Comparison of ENCODE assay signal across 1 cellular context in the genomic region with DNA sequence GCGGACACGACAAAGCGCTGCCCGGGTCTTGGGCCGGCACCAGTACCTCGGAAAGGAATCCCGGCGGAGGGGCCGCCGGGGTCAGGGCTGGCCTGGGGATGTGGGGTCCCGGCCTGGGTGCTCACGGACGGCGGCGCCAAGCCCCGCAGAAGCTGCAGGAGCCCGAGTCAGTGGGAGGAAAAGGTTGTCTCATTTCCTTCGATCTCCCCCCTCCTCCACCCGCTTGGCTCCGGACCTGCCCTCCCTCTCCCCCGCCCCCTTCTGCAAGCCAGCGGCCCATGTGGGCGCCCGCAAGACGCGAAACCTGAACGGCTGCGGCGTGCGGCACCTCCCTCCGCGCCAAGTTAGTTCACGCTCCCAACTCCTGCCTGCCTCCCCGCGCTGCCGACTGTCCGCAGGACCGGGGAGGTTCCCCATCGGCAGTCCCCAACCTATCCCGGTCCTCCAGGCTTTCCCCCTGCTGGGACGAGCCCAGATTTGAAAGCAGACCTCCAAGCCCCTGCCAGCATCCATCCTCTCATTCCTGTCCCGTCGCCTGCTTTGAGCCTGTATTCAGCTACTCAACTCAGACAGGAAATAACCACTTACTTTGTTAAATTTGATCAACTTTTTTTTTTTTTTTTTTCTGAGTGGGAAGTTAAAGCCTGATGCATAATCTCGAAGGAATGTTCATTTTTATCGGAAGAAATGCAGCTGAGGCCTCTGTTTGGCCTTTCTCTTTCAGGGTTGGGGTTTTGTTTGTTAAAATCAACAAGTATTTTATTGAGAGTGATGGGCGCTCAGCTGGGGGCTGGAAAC.
TF ChIP-seq lines count a peak whose summit lies in the region.

EVA1A (minus strand) TSS at position 172 of the 798 bp plus-strand sequence. CDS start 42,799 bp downstream, outside the sequence.

TF ChIP-seq in HEK293, 187 proteins besides CTCF, POLR2A, EP300 and RAD21 (continued from another document and continues in another):
- no peak for TF ChIP-seq SETDB1 (IDR thresholded peaks at IDR 0.05; ENCODE audit: insufficient read length, low read length)
- TF ChIP-seq, protein P1, sequence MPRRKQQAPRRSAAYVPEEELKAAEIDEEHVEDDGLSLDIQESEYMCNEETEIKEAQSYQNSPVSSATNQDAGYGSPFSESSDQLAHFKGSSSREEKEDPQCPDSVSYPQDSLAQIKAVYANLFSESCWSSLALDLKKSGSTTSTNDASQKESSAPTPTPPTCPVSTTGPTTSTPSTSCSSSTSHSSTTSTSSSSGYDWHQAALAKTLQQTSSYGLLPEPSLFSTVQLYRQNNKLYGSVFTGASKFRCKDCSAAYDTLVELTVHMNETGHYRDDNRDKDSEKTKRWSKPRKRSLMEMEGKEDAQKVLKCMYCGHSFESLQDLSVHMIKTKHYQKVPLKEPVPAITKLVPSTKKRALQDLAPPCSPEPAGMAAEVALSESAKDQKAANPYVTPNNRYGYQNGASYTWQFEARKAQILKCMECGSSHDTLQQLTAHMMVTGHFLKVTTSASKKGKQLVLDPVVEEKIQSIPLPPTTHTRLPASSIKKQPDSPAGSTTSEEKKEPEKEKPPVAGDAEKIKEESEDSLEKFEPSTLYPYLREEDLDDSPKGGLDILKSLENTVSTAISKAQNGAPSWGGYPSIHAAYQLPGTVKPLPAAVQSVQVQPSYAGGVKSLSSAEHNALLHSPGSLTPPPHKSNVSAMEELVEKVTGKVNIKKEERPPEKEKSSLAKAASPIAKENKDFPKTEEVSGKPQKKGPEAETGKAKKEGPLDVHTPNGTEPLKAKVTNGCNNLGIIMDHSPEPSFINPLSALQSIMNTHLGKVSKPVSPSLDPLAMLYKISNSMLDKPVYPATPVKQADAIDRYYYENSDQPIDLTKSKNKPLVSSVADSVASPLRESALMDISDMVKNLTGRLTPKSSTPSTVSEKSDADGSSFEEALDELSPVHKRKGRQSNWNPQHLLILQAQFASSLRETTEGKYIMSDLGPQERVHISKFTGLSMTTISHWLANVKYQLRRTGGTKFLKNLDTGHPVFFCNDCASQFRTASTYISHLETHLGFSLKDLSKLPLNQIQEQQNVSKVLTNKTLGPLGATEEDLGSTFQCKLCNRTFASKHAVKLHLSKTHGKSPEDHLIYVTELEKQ (tag by site-specific recombination; IDR thresholded peaks at IDR 0.05; ENCODE audit: borderline replicate concordance): no peak
- TF ChIP-seq ZBTB48 (tag by site-specific recombination; IDR thresholded peaks at IDR 0.05): no peak
- no peak for TF ChIP-seq ZNF223 (tag by site-specific recombination; IDR thresholded peaks at IDR 0.05)
- TF ChIP-seq ZBTB26 (tag by site-specific recombination; optimal IDR thresholded peaks at IDR 0.05): peak; percentile 64
- peak; percentile 40; the same call in 1 of the 2 replicates for TF ChIP-seq SCRT2 (tag by site-specific recombination; IDR thresholded peaks at IDR 0.05)
- TF ChIP-seq ZNF791 (tag by site-specific recombination; IDR thresholded peaks at IDR 0.05): no peak
- TF ChIP-seq ZNF169 (tag by site-specific recombination; IDR thresholded peaks at IDR 0.05): no peak
- no peak for TF ChIP-seq ZNF155 (tag by site-specific recombination; IDR thresholded peaks at IDR 0.05)
- no peak for TF ChIP-seq GFI1B (tag by site-specific recombination; IDR thresholded peaks at IDR 0.05)
- no peak for TF ChIP-seq ZNF747 (tag by site-specific recombination; IDR thresholded peaks at IDR 0.05)
- no peak for TF ChIP-seq ZNF830 (tag by site-specific recombination; IDR thresholded peaks at IDR 0.05; ENCODE audit: low read depth)
- TF ChIP-seq ZNF114 (tag by site-specific recombination; IDR thresholded peaks at IDR 0.05): no peak
- TF ChIP-seq GLIS1 (tag by site-specific recombination; IDR thresholded peaks at IDR 0.05): peak; percentile 63
- TF ChIP-seq SP3 (tag by site-specific recombination; IDR thresholded peaks at IDR 0.05): peak; percentile 59
- peak; percentile 68 for TF ChIP-seq ZBTB20 (tag by site-specific recombination; IDR thresholded peaks at IDR 0.05)
- TF ChIP-seq, protein P2, sequence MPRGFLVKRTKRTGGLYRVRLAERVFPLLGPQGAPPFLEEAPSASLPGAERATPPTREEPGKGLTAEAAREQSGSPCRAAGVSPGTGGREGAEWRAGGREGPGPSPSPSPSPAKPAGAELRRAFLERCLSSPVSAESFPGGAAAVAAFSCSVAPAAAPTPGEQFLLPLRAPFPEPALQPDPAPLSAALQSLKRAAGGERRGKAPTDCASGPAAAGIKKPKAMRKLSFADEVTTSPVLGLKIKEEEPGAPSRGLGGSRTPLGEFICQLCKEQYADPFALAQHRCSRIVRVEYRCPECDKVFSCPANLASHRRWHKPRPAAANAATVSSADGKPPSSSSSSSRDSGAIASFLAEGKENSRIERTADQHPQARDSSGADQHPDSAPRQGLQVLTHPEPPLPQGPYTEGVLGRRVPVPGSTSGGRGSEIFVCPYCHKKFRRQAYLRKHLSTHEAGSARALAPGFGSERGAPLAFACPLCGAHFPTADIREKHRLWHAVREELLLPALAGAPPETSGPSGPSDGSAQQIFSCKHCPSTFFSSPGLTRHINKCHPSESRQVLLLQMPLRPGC (tag by site-specific recombination; IDR thresholded peaks at IDR 0.05): no peak
- TF ChIP-seq ZSCAN16 (tag by site-specific recombination; IDR thresholded peaks at IDR 0.05): no peak
- no peak for TF ChIP-seq ZNF311 (tag by site-specific recombination; IDR thresholded peaks at IDR 0.05; ENCODE audit: borderline replicate concordance)
- TF ChIP-seq ZSCAN18 (tag by site-specific recombination; IDR thresholded peaks at IDR 0.05): no peak
- no peak for TF ChIP-seq MEIS1 (CRISPR knock-in tag; IDR thresholded peaks at IDR 0.05; ENCODE audit: borderline replicate concordance)
- TF ChIP-seq, protein P3, sequence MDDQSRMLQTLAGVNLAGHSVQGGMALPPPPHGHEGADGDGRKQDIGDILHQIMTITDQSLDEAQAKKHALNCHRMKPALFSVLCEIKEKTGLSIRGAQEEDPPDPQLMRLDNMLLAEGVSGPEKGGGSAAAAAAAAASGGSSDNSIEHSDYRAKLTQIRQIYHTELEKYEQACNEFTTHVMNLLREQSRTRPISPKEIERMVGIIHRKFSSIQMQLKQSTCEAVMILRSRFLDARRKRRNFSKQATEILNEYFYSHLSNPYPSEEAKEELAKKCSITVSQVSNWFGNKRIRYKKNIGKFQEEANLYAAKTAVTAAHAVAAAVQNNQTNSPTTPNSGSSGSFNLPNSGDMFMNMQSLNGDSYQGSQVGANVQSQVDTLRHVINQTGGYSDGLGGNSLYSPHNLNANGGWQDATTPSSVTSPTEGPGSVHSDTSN (CRISPR knock-in tag; IDR thresholded peaks at IDR 0.05): no peak; the same call in 1 of the 2 replicates
- TF ChIP-seq ZNF629 (tag by site-specific recombination; IDR thresholded peaks at IDR 0.05): no peak; the same call in 1 of the 2 replicates
- no peak; the same call in 1 of the 2 replicates for TF ChIP-seq ZNF501 (tag by site-specific recombination; IDR thresholded peaks at IDR 0.05)
- peak; percentile 36; the same call in 1 of the 2 replicates for TF ChIP-seq SP7 (tag by site-specific recombination; IDR thresholded peaks at IDR 0.05)
- TF ChIP-seq ZNF280C (tag by site-specific recombination; IDR thresholded peaks at IDR 0.05): no peak
- TF ChIP-seq ZNF37A (tag by site-specific recombination; IDR thresholded peaks at IDR 0.05): no peak
- no peak for TF ChIP-seq ZNF16 (tag by site-specific recombination; IDR thresholded peaks at IDR 0.05; ENCODE audit: low read depth)
- no peak for TF ChIP-seq ZNF518A (tag by site-specific recombination; conservative IDR thresholded peaks at IDR 0.05; ENCODE audit: low read depth)
- no peak for TF ChIP-seq ELK4 (IDR thresholded peaks at IDR 0.05; ENCODE audit: borderline replicate concordance, low read depth, low read length)
- no peak for TF ChIP-seq FEZF1 (tag by site-specific recombination; IDR thresholded peaks at IDR 0.05)
- no peak for TF ChIP-seq KLF16 (tag by site-specific recombination; IDR thresholded peaks at IDR 0.05)
- TF ChIP-seq ZFP69B (tag by site-specific recombination; IDR thresholded peaks at IDR 0.05): no peak
- TF ChIP-seq ZNF26 (tag by site-specific recombination; IDR thresholded peaks at IDR 0.05): no peak
- TF ChIP-seq MYNN (tag by site-specific recombination; IDR thresholded peaks at IDR 0.05; ENCODE audit: borderline replicate concordance): no peak
- TF ChIP-seq EGR2 (tag by site-specific recombination; IDR thresholded peaks at IDR 0.05; ENCODE audit: low read depth): 0 out of 2 replicates have a peak, but pooled peaks have one; percentile 29
- no peak for TF ChIP-seq ZNF366 (tag by site-specific recombination; conservative IDR thresholded peaks at IDR 0.05)
